ENCODE assay signal across 25 cellular contexts in the genomic region with DNA sequence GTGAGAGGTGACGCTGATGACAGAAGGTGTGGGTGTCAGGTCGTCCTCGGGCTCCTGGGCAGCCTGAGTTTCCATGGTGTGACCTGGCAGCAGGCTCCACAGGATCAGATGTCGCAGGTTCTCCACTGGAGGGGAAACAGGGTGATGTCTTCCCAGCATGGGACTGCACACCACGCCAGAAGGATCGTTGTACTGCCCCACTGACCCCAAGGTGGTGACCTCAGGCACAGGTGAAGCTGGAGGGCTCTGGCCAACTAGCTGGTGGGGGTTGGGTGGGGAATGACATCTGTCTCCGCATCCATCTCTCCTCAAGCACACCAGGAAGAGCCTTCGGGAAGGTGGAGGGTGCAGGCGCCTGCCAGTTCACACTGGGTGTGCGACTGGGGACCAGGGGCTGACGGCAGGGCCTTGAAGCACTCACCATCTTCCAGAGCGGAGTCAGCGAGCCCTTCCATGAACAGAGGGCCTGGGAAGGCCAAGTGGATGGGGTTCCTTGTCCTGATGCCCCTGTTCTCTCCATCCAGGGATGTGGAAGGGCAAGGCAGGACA. TPM values are rescaled to one million over a fixed set of nuclear protein-coding genes. Genes with fewer than 3 reads are reported as not detected.
"Had no signal": no experiment of that assay in that cellular context is flagged by ENCODE, and none has a peak within 500 bp of the region (broad histone marks: within the 10 kb centered on the region; RNA-seq: fewer than 3 reads in every experiment).

No MANE protein-coding gene starts in this region.

- H3K4me1 Mint-ChIP-seq: mesothelial cell of epicardium, naive B cell had no signal

- H3K9me3 Mint-ChIP-seq: mesothelial cell of epicardium, naive B cell had no signal

- DNase-seq: dermis blood vessel endothelial cell; dorsolateral prefrontal cortex; effector CD4-positive, alpha-beta T cell; effector memory CD4-positive, alpha-beta T cell; erythroblast; esophagus squamous epithelium; foreskin fibroblast; foreskin melanocyte; gastrocnemius medialis; glutamatergic neuron; head of caudate nucleus; heart right ventricle; hippocampal formation; left cardiac atrium; left lung; left ventricle myocardium superior; lower lobe of right lung; mesenchymal stem cell; mucosa of descending colon; naive B cell had no signal

- H3K27ac Mint-ChIP-seq: mesothelial cell of epicardium had no signal

- H3K4me3 Mint-ChIP-seq: mesothelial cell of epicardium, naive B cell had no signal

- ATAC-seq: esophagus mucosa, gastrocnemius medialis, heart right ventricle, left cardiac atrium, left lung, left ventricle myocardium superior, lower lobe of right lung, mucosa of descending colon had no signal

RNA-seq across cellular contexts. Expression of gene LRRC71, which starts 19.4 kb away (rescaled TPM):
- total RNA-seq: esophagus mucosa, esophagus squamous epithelium, gastrocnemius medialis, kidney epithelial cell, left cardiac atrium, lower leg skin, mucosa of descending colon, myocyte had no signal
